Comparison of ENCODE assay signal across 1 cellular context in the genomic region with DNA sequence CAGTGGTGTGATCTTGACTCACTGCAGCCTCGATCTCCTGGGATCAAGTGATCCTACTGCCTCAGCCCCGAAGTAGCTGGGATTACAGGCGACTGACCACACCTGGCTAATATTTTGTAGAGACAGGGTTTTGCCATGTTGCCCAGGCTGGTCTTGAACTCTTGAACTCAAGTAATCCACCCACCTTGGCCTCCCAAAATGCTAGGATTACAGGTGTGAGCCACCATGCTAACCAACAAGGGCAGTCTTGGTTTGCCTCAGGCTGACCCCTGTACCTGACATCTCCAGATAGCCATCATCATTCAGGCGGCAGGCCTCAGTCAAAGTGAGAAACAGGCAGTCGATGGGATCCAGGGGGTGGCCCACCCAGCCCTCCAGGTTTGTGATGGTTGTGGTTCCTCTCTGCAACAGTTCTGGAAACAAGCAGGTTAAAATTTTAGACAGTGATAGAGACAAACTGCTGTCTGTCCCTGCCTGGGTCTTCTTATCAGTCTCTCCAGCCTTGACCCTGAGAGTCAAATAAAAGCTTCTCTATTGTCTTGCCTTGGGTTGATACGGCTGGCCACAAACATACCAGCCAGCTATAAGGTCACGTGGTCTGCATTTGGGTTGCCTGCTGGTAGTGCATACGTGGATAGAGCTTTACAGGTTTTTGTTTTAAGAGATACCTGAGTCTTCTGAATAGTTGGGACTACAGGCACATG.
A peak's percentile ranks its signal among the peaks of the same experiment; 100 is the strongest.
TF ChIP-seq lines count a peak whose summit lies in the region.

No MANE protein-coding gene starts in this region.

TF ChIP-seq in K562, 482 proteins besides CTCF, POLR2A, EP300 and RAD21 (continued from another document and continues in another):
- TF ChIP-seq, protein P1, sequence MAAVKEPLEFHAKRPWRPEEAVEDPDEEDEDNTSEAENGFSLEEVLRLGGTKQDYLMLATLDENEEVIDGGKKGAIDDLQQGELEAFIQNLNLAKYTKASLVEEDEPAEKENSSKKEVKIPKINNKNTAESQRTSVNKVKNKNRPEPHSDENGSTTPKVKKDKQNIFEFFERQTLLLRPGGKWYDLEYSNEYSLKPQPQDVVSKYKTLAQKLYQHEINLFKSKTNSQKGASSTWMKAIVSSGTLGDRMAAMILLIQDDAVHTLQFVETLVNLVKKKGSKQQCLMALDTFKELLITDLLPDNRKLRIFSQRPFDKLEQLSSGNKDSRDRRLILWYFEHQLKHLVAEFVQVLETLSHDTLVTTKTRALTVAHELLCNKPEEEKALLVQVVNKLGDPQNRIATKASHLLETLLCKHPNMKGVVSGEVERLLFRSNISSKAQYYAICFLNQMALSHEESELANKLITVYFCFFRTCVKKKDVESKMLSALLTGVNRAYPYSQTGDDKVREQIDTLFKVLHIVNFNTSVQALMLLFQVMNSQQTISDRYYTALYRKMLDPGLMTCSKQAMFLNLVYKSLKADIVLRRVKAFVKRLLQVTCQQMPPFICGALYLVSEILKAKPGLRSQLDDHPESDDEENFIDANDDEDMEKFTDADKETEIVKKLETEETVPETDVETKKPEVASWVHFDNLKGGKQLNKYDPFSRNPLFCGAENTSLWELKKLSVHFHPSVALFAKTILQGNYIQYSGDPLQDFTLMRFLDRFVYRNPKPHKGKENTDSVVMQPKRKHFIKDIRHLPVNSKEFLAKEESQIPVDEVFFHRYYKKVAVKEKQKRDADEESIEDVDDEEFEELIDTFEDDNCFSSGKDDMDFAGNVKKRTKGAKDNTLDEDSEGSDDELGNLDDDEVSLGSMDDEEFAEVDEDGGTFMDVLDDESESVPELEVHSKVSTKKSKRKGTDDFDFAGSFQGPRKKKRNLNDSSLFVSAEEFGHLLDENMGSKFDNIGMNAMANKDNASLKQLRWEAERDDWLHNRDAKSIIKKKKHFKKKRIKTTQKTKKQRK (IDR thresholded peaks at IDR 0.05; ENCODE audit: borderline replicate concordance, low read depth, low read length) = no peak
- TF ChIP-seq SRSF9 (IDR thresholded peaks at IDR 0.05; ENCODE audit: borderline replicate concordance, low read depth, low read length) (no peak), CAMTA2 (CRISPR knock-in tag; conservative IDR thresholded peaks at IDR 0.05) (no peak), MCM2 (IDR thresholded peaks at IDR 0.05; ENCODE audit: low read depth) (no peak), EHMT2 (IDR thresholded peaks at IDR 0.05) (no peak), JUND (IDR thresholded peaks at IDR 0.05; ENCODE audit: borderline replicate concordance, low read depth, low read length) (peak; percentile 47; the same call in 1 of the 2 replicates), JUND (tag; IDR thresholded peaks at IDR 0.05; ENCODE audit: borderline replicate concordance, low read depth, low read length) (peak; percentile 41; the same call in 1 of the 3 replicates), ZNF778 (CRISPR knock-in tag; IDR thresholded peaks at IDR 0.05) (no peak), ZNF780A (CRISPR knock-in tag; IDR thresholded peaks at IDR 0.05) (no peak), ZNF75A (CRISPR knock-in tag; IDR thresholded peaks at IDR 0.05) (no peak), HDGF (IDR thresholded peaks at IDR 0.05) (no peak), BDP1 (IDR thresholded peaks at IDR 0.05; ENCODE audit: insufficient read depth, insufficient read length) (no peak), ZFX (CRISPR knock-in tag; IDR thresholded peaks at IDR 0.05) (no peak), SAP30 (IDR thresholded peaks at IDR 0.05; ENCODE audit: borderline replicate concordance, insufficient read depth, low read depth, low read length, poor library complexity, severe bottlenecking) (no peak), MBD2 (IDR thresholded peaks at IDR 0.05; ENCODE audit: borderline replicate concordance, low read depth) (peak; percentile 55; the same call in 1 of the 2 replicates), KLF13 (tag; IDR thresholded peaks at IDR 0.05; ENCODE audit: borderline replicate concordance, low read depth) (no peak), HNRNPUL1 (IDR thresholded peaks at IDR 0.05; ENCODE audit: low read length) (no peak), HMGN3 (IDR thresholded peaks at IDR 0.05; ENCODE audit: borderline replicate concordance, extremely low read depth, insufficient read length, low read depth, low read length) (no peak), RAD51 (IDR thresholded peaks at IDR 0.05; ENCODE audit: borderline replicate concordance, low read depth) (peak; percentile 98), NEUROD1 (IDR thresholded peaks at IDR 0.05; ENCODE audit: borderline replicate concordance, low read depth, low read length, partially characterized antibody) (peak; percentile 12), MXI1 (IDR thresholded peaks at IDR 0.05; ENCODE audit: low read depth, low read length) (no peak), POLR3G (IDR thresholded peaks at IDR 0.05; ENCODE audit: extremely low read depth, insufficient read length, insufficient replicate concordance) (no peak), ZNF253 (CRISPR knock-in tag; conservative IDR thresholded peaks at IDR 0.05) (no peak), SRSF3 (IDR thresholded peaks at IDR 0.05; ENCODE audit: insufficient read depth, low read length) (no peak), NR1H2 (CRISPR knock-in tag; IDR thresholded peaks at IDR 0.05) (no peak), ZNF217 (CRISPR knock-in tag; IDR thresholded peaks at IDR 0.05) (no peak), EP400 (IDR thresholded peaks at IDR 0.05) (no peak), TARDBP (IDR thresholded peaks at IDR 0.05) (no peak), CXXC5 (CRISPR knock-in tag; IDR thresholded peaks at IDR 0.05) (peak; percentile 77), ZNF444 (CRISPR knock-in tag; IDR thresholded peaks at IDR 0.05) (no peak), EWSR1 (IDR thresholded peaks at IDR 0.05; ENCODE audit: borderline replicate concordance, low read depth, partially characterized antibody) (no peak), BRD4 (IDR thresholded peaks at IDR 0.05) (no peak), NCOA2 (IDR thresholded peaks at IDR 0.05; ENCODE audit: partially characterized antibody in 2 of 2) (no peak), BRCA1 (IDR thresholded peaks at IDR 0.05) (no peak), BRCA1 (CRISPR knock-in tag; IDR thresholded peaks at IDR 0.05) (no peak), NFIC (IDR thresholded peaks at IDR 0.05) (peak; percentile 91), RBM39 (optimal IDR thresholded peaks at IDR 0.05; ENCODE audit: low read depth, low read length) (no peak), ZNF445 (CRISPR knock-in tag; IDR thresholded peaks at IDR 0.05; ENCODE audit: low read depth) (no peak), ZNF766 (CRISPR knock-in tag; conservative IDR thresholded peaks at IDR 0.05) (peak; percentile 76), NRF1 (conservative IDR thresholded peaks at IDR 0.05 in 1 of 2, IDR thresholded peaks at IDR 0.05 in 1 of 2) (no peak), OTX1 (CRISPR knock-in tag; IDR thresholded peaks at IDR 0.05) (no peak)
- TF ChIP-seq, protein P2, sequence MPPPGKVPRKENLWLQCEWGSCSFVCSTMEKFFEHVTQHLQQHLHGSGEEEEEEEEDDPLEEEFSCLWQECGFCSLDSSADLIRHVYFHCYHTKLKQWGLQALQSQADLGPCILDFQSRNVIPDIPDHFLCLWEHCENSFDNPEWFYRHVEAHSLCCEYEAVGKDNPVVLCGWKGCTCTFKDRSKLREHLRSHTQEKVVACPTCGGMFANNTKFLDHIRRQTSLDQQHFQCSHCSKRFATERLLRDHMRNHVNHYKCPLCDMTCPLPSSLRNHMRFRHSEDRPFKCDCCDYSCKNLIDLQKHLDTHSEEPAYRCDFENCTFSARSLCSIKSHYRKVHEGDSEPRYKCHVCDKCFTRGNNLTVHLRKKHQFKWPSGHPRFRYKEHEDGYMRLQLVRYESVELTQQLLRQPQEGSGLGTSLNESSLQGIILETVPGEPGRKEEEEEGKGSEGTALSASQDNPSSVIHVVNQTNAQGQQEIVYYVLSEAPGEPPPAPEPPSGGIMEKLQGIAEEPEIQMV (tag; conservative IDR thresholded peaks at IDR 0.05; ENCODE audit: low read depth) = no peak
- TF ChIP-seq, protein P3, sequence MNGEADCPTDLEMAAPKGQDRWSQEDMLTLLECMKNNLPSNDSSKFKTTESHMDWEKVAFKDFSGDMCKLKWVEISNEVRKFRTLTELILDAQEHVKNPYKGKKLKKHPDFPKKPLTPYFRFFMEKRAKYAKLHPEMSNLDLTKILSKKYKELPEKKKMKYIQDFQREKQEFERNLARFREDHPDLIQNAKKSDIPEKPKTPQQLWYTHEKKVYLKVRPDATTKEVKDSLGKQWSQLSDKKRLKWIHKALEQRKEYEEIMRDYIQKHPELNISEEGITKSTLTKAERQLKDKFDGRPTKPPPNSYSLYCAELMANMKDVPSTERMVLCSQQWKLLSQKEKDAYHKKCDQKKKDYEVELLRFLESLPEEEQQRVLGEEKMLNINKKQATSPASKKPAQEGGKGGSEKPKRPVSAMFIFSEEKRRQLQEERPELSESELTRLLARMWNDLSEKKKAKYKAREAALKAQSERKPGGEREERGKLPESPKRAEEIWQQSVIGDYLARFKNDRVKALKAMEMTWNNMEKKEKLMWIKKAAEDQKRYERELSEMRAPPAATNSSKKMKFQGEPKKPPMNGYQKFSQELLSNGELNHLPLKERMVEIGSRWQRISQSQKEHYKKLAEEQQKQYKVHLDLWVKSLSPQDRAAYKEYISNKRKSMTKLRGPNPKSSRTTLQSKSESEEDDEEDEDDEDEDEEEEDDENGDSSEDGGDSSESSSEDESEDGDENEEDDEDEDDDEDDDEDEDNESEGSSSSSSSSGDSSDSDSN (IDR thresholded peaks at IDR 0.05; ENCODE audit: borderline replicate concordance in 1 of 2, low read depth in 2 of 2, low read length in 2 of 2) = no peak
- TF ChIP-seq, protein P4, sequence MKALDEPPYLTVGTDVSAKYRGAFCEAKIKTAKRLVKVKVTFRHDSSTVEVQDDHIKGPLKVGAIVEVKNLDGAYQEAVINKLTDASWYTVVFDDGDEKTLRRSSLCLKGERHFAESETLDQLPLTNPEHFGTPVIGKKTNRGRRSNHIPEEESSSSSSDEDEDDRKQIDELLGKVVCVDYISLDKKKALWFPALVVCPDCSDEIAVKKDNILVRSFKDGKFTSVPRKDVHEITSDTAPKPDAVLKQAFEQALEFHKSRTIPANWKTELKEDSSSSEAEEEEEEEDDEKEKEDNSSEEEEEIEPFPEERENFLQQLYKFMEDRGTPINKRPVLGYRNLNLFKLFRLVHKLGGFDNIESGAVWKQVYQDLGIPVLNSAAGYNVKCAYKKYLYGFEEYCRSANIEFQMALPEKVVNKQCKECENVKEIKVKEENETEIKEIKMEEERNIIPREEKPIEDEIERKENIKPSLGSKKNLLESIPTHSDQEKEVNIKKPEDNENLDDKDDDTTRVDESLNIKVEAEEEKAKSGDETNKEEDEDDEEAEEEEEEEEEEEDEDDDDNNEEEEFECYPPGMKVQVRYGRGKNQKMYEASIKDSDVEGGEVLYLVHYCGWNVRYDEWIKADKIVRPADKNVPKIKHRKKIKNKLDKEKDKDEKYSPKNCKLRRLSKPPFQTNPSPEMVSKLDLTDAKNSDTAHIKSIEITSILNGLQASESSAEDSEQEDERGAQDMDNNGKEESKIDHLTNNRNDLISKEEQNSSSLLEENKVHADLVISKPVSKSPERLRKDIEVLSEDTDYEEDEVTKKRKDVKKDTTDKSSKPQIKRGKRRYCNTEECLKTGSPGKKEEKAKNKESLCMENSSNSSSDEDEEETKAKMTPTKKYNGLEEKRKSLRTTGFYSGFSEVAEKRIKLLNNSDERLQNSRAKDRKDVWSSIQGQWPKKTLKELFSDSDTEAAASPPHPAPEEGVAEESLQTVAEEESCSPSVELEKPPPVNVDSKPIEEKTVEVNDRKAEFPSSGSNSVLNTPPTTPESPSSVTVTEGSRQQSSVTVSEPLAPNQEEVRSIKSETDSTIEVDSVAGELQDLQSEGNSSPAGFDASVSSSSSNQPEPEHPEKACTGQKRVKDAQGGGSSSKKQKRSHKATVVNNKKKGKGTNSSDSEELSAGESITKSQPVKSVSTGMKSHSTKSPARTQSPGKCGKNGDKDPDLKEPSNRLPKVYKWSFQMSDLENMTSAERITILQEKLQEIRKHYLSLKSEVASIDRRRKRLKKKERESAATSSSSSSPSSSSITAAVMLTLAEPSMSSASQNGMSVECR (CRISPR knock-in tag; IDR thresholded peaks at IDR 0.05) = no peak
- TF ChIP-seq, protein P5, sequence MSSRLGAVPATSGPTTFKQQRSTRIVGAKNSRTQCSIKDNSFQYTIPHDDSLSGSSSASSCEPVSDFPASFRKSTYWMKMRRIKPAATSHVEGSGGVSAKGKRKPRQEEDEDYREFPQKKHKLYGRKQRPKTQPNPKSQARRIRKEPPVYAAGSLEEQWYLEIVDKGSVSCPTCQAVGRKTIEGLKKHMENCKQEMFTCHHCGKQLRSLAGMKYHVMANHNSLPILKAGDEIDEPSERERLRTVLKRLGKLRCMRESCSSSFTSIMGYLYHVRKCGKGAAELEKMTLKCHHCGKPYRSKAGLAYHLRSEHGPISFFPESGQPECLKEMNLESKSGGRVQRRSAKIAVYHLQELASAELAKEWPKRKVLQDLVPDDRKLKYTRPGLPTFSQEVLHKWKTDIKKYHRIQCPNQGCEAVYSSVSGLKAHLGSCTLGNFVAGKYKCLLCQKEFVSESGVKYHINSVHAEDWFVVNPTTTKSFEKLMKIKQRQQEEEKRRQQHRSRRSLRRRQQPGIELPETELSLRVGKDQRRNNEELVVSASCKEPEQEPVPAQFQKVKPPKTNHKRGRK (tag; IDR thresholded peaks at IDR 0.05) = peak; percentile 51; the same call in 1 of the 2 replicates
- TF ChIP-seq, protein P6, sequence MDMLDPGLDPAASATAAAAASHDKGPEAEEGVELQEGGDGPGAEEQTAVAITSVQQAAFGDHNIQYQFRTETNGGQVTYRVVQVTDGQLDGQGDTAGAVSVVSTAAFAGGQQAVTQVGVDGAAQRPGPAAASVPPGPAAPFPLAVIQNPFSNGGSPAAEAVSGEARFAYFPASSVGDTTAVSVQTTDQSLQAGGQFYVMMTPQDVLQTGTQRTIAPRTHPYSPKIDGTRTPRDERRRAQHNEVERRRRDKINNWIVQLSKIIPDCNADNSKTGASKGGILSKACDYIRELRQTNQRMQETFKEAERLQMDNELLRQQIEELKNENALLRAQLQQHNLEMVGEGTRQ (CRISPR knock-in tag; IDR thresholded peaks at IDR 0.05) = peak; percentile 92
- TF ChIP-seq, protein P7, sequence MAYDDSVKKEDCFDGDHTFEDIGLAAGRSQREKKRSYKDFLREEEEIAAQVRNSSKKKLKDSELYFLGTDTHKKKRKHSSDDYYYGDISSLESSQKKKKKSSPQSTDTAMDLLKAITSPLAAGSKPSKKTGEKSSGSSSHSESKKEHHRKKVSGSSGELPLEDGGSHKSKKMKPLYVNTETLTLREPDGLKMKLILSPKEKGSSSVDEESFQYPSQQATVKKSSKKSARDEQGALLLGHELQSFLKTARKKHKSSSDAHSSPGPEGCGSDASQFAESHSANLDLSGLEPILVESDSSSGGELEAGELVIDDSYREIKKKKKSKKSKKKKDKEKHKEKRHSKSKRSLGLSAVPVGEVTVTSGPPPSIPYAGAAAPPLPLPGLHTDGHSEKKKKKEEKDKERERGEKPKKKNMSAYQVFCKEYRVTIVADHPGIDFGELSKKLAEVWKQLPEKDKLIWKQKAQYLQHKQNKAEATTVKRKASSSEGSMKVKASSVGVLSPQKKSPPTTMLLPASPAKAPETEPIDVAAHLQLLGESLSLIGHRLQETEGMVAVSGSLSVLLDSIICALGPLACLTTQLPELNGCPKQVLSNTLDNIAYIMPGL (CRISPR knock-in tag; IDR thresholded peaks at IDR 0.05) = no peak
